13 cellular contexts compared by ENCODE assay signal in the genomic region with DNA sequence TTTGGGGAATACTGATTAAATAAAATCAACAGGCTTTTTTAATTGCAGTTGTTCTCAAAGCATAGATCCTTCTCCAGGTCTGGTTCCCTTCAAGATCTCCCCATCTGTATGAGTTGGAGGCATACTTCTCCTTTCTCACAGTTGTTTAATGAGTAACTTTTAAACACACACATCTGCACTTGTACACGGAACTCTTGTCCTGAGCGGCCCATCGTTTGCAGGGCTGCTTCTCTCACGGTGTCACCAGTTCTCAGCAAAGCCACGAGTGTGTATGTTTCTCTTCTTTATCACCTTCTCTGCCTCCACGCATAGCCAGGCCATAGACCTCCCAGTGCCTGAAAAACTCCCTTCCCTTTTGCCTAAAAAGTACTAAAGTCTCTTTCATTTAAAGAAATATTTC.
A peak's percentile ranks its signal among the peaks of the same experiment; 100 is the strongest.
DNase-seq lines count a peak whose midpoint lies in the region; ATAC-seq and TF ChIP-seq lines count a peak whose summit lies in the region.
"Had no signal": no experiment of that assay in that cellular context is flagged by ENCODE, and none has a peak within 500 bp of the region (broad histone marks: within the 10 kb centered on the region; RNA-seq: fewer than 3 reads in every experiment).

No MANE protein-coding gene starts in this region.

- intact Hi-C loops in left colon (cut with DNase I, micrococcal nuclease), result loop anchor here in 1 of 2 donors (10.0 kb wide), 1 partner anchor 210 kb away; no protein-coding TSS in a partner anchor

- TF ChIP-seq CTCF in glutamatergic neuron (IDR thresholded peaks at IDR 0.05; ENCODE audit: partially characterized antibody, unreplicated experiment), result no peak

- H3K4me3 Mint-ChIP-seq in glutamatergic neuron (ENCODE audit: unreplicated experiment), result no peak overlapping the region

- peak; percentile 84 for ATAC-seq in GM18498 (IDR thresholded peaks at IDR 0.05; ENCODE audit: unreplicated experiment)
- ATAC-seq in GM21528 (IDR thresholded peaks at IDR 0.05; ENCODE audit: low FRiP score, unreplicated experiment), result peak; percentile 71
- ATAC-seq in HG03159 (IDR thresholded peaks at IDR 0.05; ENCODE audit: unreplicated experiment), result peak; percentile 94
- ATAC-seq in left colon, result peak; percentile 88
- ATAC-seq: left ventricle myocardium superior had no signal

- H3K27me3 Mint-ChIP-seq in glutamatergic neuron (ENCODE audit: unreplicated experiment), result peaks cover 2% of the 10 kb centered on the region

- H3K4me1 Mint-ChIP-seq in glutamatergic neuron (ENCODE audit: low read depth, unreplicated experiment), result peaks cover 26% of the 10 kb centered on the region

- peaks cover 9% of the 10 kb centered on the region for H3K9me3 Mint-ChIP-seq in glutamatergic neuron (ENCODE audit: unreplicated experiment)

- H3K36me3 Mint-ChIP-seq in glutamatergic neuron (ENCODE audit: unreplicated experiment), result no peaks in the 10 kb centered on the region

- peak; percentile 43 to 47 for DNase-seq in left colon
- no peak for DNase-seq in RKO (ENCODE audit: low spot score)
- no peak for DNase-seq in glutamatergic neuron
- DNase-seq in HUDEP-2 (lab: John Stamatoyannopoulos, UW; ENCODE audit: unreplicated experiment in 76 of 76), result no peak
- DNase-seq in putamen (ENCODE audit: low spot score), result no peak
- DNase-seq: central memory CD4-positive, alpha-beta T cell; H7; left ventricle myocardium superior; NCI-H2227 treated with DMSO at 0.1 percent for 48 hours; posterior cingulate gyrus had no signal

- no peak overlapping the region for H3K27ac Mint-ChIP-seq in glutamatergic neuron (ENCODE audit: unreplicated experiment)

Comparison
In these comparisons a context has a peak if more than half of its experiments do, and no peak if none do; other contexts are left out.
1. DNase-seq: peak in left colon (2 of 2); none in RKO (single experiment), glutamatergic neuron (single experiment), HUDEP-2 (0 of 76) and putamen (single experiment).
2. Peak in every context shown above with its lines, with median percentiles within 50 percentile points of each other: ATAC-seq.